2 cellular contexts compared by ENCODE assay signal in genomic region chr17:743139-743538, GRCh38.
A peak's percentile ranks its signal among the peaks of the same experiment; 100 is the strongest.
TF ChIP-seq lines count a peak whose summit lies in the region.

No MANE protein-coding gene starts in this region.

TF ChIP-seq in HCT116, 20 proteins besides CTCF, POLR2A, EP300 and RAD21:
- TF ChIP-seq SRF (IDR thresholded peaks at IDR 0.05; ENCODE audit: low read depth) (no peak), SIN3A (IDR thresholded peaks at IDR 0.05; ENCODE audit: low read depth) (no peak), REST (IDR thresholded peaks at IDR 0.05; ENCODE audit: low read depth) (no peak), POLR2AphosphoS5 (IDR thresholded peaks at IDR 0.05; ENCODE audit: low read depth, low read length) (peak; percentile 23; the same call in 1 of the 2 replicates), ELF1 (IDR thresholded peaks at IDR 0.05; ENCODE audit: borderline replicate concordance, low read depth) (no peak), CEBPB (IDR thresholded peaks at IDR 0.05; ENCODE audit: low read depth) (no peak), SP1 (IDR thresholded peaks at IDR 0.05; ENCODE audit: low read depth) (no peak), TCF7L2 (IDR thresholded peaks at IDR 0.05; ENCODE audit: borderline replicate concordance, extremely low read depth, insufficient read depth, insufficient read length) (no peak)

TF ChIP-seq in HEK293T, 16 proteins besides CTCF, POLR2A, EP300 and RAD21:
- TF ChIP-seq ARNT (IDR thresholded peaks at IDR 0.05) (no peak), TARDBP (IDR thresholded peaks at IDR 0.05) (no peak), ZNF384 (IDR thresholded peaks at IDR 0.05) (no peak), BHLHE40 (IDR thresholded peaks at IDR 0.05; ENCODE audit: borderline replicate concordance) (no peak), SUZ12 (IDR thresholded peaks at IDR 0.05) (no peak), PKNOX1 (IDR thresholded peaks at IDR 0.05) (no peak)
TF ChIP-seq in HEK293T: peak in this region for 0.
